Comparison of ENCODE assay signal across 1 cellular context in the genomic region with DNA sequence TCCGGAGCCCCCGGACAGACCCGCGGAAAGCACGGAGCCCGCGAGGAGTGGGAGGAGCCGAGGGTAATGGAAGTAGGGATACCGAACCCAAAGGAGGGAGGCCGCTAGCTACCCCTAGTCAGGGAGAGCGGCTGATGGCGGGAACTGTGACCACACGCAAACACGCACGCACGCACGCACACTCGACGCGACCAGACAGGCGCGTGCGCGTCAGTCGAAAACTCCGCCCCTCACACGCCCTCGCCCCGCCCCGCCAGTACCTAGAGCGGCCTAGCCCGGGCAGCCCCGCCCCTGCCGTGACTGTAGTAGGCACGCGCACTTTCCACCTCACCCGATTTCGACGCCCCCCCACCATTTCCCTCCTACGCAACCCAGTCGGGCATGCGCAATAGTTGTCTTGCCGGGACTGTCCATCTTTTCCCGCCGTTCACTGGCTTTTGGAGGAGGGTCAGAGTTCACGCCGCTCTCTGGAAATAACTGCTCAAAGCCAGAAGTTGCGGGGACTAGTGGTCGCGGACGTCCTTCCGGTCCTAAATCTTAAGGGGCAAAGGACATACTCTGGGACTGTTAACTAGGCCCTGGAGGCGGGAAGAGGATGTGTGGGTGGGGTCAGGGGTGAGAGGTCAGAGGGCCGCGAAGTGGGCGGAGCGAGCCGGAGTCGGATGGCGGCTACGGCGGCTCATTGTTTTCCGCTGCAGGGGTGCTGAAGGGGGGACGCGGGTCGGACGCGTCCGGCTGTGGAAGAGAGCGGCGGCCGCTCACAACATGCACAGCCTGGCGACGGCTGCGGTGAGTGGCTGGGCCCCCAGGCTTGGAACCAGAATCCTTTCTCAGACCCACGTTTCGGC.
TF ChIP-seq lines count a peak whose summit lies in the region.

A gene with protein sequence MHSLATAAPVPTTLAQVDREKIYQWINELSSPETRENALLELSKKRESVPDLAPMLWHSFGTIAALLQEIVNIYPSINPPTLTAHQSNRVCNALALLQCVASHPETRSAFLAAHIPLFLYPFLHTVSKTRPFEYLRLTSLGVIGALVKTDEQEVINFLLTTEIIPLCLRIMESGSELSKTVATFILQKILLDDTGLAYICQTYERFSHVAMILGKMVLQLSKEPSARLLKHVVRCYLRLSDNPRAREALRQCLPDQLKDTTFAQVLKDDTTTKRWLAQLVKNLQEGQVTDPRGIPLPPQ (plus strand): TSS at position 650 of the 848 bp plus-strand sequence. CDS start 116 bp downstream, at position 766.
A gene with protein sequence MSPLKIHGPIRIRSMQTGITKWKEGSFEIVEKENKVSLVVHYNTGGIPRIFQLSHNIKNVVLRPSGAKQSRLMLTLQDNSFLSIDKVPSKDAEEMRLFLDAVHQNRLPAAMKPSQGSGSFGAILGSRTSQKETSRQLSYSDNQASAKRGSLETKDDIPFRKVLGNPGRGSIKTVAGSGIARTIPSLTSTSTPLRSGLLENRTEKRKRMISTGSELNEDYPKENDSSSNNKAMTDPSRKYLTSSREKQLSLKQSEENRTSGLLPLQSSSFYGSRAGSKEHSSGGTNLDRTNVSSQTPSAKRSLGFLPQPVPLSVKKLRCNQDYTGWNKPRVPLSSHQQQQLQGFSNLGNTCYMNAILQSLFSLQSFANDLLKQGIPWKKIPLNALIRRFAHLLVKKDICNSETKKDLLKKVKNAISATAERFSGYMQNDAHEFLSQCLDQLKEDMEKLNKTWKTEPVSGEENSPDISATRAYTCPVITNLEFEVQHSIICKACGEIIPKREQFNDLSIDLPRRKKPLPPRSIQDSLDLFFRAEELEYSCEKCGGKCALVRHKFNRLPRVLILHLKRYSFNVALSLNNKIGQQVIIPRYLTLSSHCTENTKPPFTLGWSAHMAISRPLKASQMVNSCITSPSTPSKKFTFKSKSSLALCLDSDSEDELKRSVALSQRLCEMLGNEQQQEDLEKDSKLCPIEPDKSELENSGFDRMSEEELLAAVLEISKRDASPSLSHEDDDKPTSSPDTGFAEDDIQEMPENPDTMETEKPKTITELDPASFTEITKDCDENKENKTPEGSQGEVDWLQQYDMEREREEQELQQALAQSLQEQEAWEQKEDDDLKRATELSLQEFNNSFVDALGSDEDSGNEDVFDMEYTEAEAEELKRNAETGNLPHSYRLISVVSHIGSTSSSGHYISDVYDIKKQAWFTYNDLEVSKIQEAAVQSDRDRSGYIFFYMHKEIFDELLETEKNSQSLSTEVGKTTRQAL (minus strand): TSS at position 162 of the 848 bp plus-strand sequence. CDS start 9,698 bp downstream, outside the sequence.

TF ChIP-seq in GM12878, 131 proteins besides CTCF, POLR2A, EP300 and RAD21 (continued from another document):
- TF ChIP-seq, protein P1, sequence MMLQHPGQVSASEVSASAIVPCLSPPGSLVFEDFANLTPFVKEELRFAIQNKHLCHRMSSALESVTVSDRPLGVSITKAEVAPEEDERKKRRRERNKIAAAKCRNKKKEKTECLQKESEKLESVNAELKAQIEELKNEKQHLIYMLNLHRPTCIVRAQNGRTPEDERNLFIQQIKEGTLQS (IDR thresholded peaks at IDR 0.05; ENCODE audit: borderline replicate concordance, extremely low read depth, low read depth, low read length): no peak
- TF ChIP-seq ETV6 (conservative IDR thresholded peaks at IDR 0.05 in 1 of 2, IDR thresholded peaks at IDR 0.05 in 1 of 2; ENCODE audit: borderline replicate concordance in 1 of 2, low read depth in 1 of 2): no peak
- peak; percentile 62 for TF ChIP-seq SP1 (IDR thresholded peaks at IDR 0.05; ENCODE audit: low read depth, low read length)
- TF ChIP-seq, protein P2, sequence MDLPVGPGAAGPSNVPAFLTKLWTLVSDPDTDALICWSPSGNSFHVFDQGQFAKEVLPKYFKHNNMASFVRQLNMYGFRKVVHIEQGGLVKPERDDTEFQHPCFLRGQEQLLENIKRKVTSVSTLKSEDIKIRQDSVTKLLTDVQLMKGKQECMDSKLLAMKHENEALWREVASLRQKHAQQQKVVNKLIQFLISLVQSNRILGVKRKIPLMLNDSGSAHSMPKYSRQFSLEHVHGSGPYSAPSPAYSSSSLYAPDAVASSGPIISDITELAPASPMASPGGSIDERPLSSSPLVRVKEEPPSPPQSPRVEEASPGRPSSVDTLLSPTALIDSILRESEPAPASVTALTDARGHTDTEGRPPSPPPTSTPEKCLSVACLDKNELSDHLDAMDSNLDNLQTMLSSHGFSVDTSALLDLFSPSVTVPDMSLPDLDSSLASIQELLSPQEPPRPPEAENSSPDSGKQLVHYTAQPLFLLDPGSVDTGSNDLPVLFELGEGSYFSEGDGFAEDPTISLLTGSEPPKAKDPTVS (IDR thresholded peaks at IDR 0.05; ENCODE audit: low read depth, low read length): no peak
- TF ChIP-seq RBBP5 (conservative IDR thresholded peaks at IDR 0.05): no peak
- 0 out of 2 replicates have a peak, but pooled peaks have one; percentile 21 for TF ChIP-seq TCF12 (IDR thresholded peaks at IDR 0.05; ENCODE audit: low read depth, low read length)
- no peak for TF ChIP-seq CHD1 (IDR thresholded peaks at IDR 0.05; ENCODE audit: low read depth, low read length)
- TF ChIP-seq CBFB (IDR thresholded peaks at IDR 0.05; ENCODE audit: low read depth): peak; percentile 44
- no peak for TF ChIP-seq TCF3 (IDR thresholded peaks at IDR 0.05; ENCODE audit: borderline replicate concordance, insufficient read depth, low read depth, low read length)
- peak; percentile 57 for TF ChIP-seq EED (IDR thresholded peaks at IDR 0.05; ENCODE audit: low read depth)
- TF ChIP-seq, protein P3, sequence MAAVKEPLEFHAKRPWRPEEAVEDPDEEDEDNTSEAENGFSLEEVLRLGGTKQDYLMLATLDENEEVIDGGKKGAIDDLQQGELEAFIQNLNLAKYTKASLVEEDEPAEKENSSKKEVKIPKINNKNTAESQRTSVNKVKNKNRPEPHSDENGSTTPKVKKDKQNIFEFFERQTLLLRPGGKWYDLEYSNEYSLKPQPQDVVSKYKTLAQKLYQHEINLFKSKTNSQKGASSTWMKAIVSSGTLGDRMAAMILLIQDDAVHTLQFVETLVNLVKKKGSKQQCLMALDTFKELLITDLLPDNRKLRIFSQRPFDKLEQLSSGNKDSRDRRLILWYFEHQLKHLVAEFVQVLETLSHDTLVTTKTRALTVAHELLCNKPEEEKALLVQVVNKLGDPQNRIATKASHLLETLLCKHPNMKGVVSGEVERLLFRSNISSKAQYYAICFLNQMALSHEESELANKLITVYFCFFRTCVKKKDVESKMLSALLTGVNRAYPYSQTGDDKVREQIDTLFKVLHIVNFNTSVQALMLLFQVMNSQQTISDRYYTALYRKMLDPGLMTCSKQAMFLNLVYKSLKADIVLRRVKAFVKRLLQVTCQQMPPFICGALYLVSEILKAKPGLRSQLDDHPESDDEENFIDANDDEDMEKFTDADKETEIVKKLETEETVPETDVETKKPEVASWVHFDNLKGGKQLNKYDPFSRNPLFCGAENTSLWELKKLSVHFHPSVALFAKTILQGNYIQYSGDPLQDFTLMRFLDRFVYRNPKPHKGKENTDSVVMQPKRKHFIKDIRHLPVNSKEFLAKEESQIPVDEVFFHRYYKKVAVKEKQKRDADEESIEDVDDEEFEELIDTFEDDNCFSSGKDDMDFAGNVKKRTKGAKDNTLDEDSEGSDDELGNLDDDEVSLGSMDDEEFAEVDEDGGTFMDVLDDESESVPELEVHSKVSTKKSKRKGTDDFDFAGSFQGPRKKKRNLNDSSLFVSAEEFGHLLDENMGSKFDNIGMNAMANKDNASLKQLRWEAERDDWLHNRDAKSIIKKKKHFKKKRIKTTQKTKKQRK (IDR thresholded peaks at IDR 0.05; ENCODE audit: low read depth, low read length): 0 out of 2 replicates have a peak, but pooled peaks have one; percentile 11
